8 cellular contexts compared by ENCODE assay signal in genomic region chr5:134465856-134466240, GRCh38. TPM values are rescaled to one million over a fixed set of nuclear protein-coding genes. Genes with fewer than 3 reads are reported as not detected.
DNase-seq lines count a peak whose midpoint lies in the region; ATAC-seq, FAIRE-seq and TF ChIP-seq lines count a peak whose summit lies in the region.

No MANE protein-coding gene starts in this region.

- intact Hi-C loops in A673 (cut with micrococcal nuclease; ENCODE audit: unreplicated experiment) = loop anchor here (5.0 kb wide), 2 partner anchors 54 to 61 kb away; partner anchors contain the start of genes CDKN2AIPNL and JADE2
- intact Hi-C loops in activated CD4-positive, alpha-beta memory T cell treated with anti-CD3 and anti-CD28 coated beads for 36 hours (cut with micrococcal nuclease) = loop anchor here (2.0 kb wide), 1 partner anchor 59 kb away; the partner anchor contains the start of gene JADE2
- intact Hi-C loops in lower lobe of right lung (cut with DNase I) = no loop called here

- H3K9me3 ChIP-seq in A673 (ENCODE audit: low read depth, low read length, poor library complexity, severe bottlenecking) = no peaks in the 10 kb centered on the region
- H3K9me3 ChIP-seq in lower lobe of right lung = no peaks in the 10 kb centered on the region

- H3K27me3 ChIP-seq in A673 (replicated peaks; ENCODE audit: insufficient read depth, low read depth, low read length, poor library complexity) (no peaks in the 10 kb centered on the region), lower lobe of right lung (ENCODE audit: low read depth) (no peaks in the 10 kb centered on the region)

- peaks cover 18% of the 10 kb centered on the region for H3K4me1 Mint-ChIP-seq in activated CD4-positive, alpha-beta memory T cell treated with anti-CD3 and anti-CD28 coated beads for 36 hours (ENCODE audit: low read depth)

- peak overlapping the region; percentile 77 for H3K27ac Mint-ChIP-seq in activated CD4-positive, alpha-beta memory T cell treated with anti-CD3 and anti-CD28 coated beads for 36 hours

- TF ChIP-seq CTCF in A673 (conservative IDR thresholded peaks at IDR 0.05; ENCODE audit: low read depth, low read length) (no peak), lower lobe of right lung (IDR thresholded peaks at IDR 0.05) (no peak)

- H3K27me3 Mint-ChIP-seq in activated CD4-positive, alpha-beta memory T cell treated with anti-CD3 and anti-CD28 coated beads for 36 hours = no peaks in the 10 kb centered on the region

- peak overlapping the region; percentile 54 for H3K4me3 ChIP-seq in A673 (ENCODE audit: low read depth, low read length, poor library complexity, severe bottlenecking)
- peak overlapping the region; percentile 59 for H3K4me3 ChIP-seq in lower lobe of right lung

- ATAC-seq in HG03025 (IDR thresholded peaks at IDR 0.05; ENCODE audit: low FRiP score, unreplicated experiment) (peak; percentile 71), lower lobe of right lung (peak; percentile 93 to 95)

- H3K4me1 ChIP-seq in A673 (ENCODE audit: insufficient read depth, low read length, poor library complexity, severe bottlenecking) (peaks cover 16% of the 10 kb centered on the region), lower lobe of right lung (peaks cover 38% of the 10 kb centered on the region)

- POLR2A ChIA-PET in A673 (lab: Charles Lee; ENCODE audit: low non-redundant PET) = interaction anchor here (0.5 kb wide), 1 partner anchor 41 kb away, joined by 3 read pairs; no protein-coding TSS in a partner anchor
- POLR2A ChIA-PET in activated CD4-positive, alpha-beta memory T cell treated with anti-CD3 and anti-CD28 coated beads for 36 hours (lab: Charles Lee) = interaction anchor here (0.5 to 2.3 kb wide), 7 partner anchors 27 to 438 kb away, joined by 3 to 14 read pairs (median 4); no protein-coding TSS in a partner anchor

- CTCF ChIA-PET in A673 (lab: Charles Lee) = interaction anchor here (0.6 kb wide), 1 partner anchor 31 kb away, joined by 3 read pairs; no protein-coding TSS in a partner anchor
- CTCF ChIA-PET in activated CD4-positive, alpha-beta memory T cell treated with anti-CD3 and anti-CD28 coated beads for 36 hours (lab: Charles Lee) = interaction anchor here (1.3 to 1.9 kb wide), 3 partner anchors 29 to 121 kb away, joined by 3 to 7 read pairs (median 6); no protein-coding TSS in a partner anchor

- peak; percentile 87 for DNase-seq in A673 (ENCODE audit: low spot score)
- DNase-seq in GM18507 (ENCODE audit: extremely low spot score, insufficient read length, low read depth) = peak; percentile 82
- DNase-seq in NCI-H345 treated with DMSO at 0.1 percent for 48 hours (lab: John Stamatoyannopoulos, UW; ENCODE audit: unreplicated experiment) = peak; percentile 19
- peak; percentile 77 for DNase-seq in activated CD4-positive, alpha-beta memory T cell treated with anti-CD3 and anti-CD28 coated beads for 36 hours
- peak; percentile 15 for DNase-seq in effector CD4-positive, alpha-beta T cell
- peak; percentile 89 for DNase-seq in lower lobe of right lung
- peak; percentile 19 to 51 (median 28) for DNase-seq in stimulated activated CD4-positive, alpha-beta T cell treated with anti-CD3 and anti-CD28 coated beads, TNF-alpha, amount 100 ng/mL, for 48 hours (ENCODE audit: low read depth in 3 of 3)

- H3K27ac ChIP-seq in A673 (ENCODE audit: low read depth, low read length, poor library complexity, severe bottlenecking) (peak overlapping the region; percentile 91), lower lobe of right lung (peak overlapping the region; percentile 96)

- H3K36me3 Mint-ChIP-seq in activated CD4-positive, alpha-beta memory T cell treated with anti-CD3 and anti-CD28 coated beads for 36 hours = no peaks in the 10 kb centered on the region

- no TSS peak for BruUV-seq in A673 (replicated peaks; lab: Mats Ljungman, UMichigan)

- peak; percentile 94 for FAIRE-seq in GM18507 (lab: Jason Lieb, UNC)

- no peaks in the 10 kb centered on the region for H3K9me3 Mint-ChIP-seq in activated CD4-positive, alpha-beta memory T cell treated with anti-CD3 and anti-CD28 coated beads for 36 hours

- H3K36me3 ChIP-seq in A673 (ENCODE audit: insufficient read depth, low read length, poor library complexity, severe bottlenecking) (no peaks in the 10 kb centered on the region), lower lobe of right lung (no peaks in the 10 kb centered on the region)

- peak overlapping the region; percentile 75 for H3K4me3 Mint-ChIP-seq in activated CD4-positive, alpha-beta memory T cell treated with anti-CD3 and anti-CD28 coated beads for 36 hours

RNA-seq across cellular contexts. Expression of gene CDKN2AIPNL, which starts 54.2 kb away (rescaled TPM):
- 59.2 and 60.5 TPM in 2 replicates for total RNA-seq in A673 (2021)
- 10 to 100 TPM; 32.0 to 33.3 TPM for total RNA-seq in activated CD4-positive, alpha-beta memory T cell treated with anti-CD3 and anti-CD28 coated beads for 36 hours
- 14.5 TPM for total RNA-seq in lower lobe of right lung

RNA-seq across cellular contexts. Expression of gene JADE2, which starts 59.6 kb away (rescaled TPM):
- total RNA-seq in A673 (2021) (15.8 and 18.4 TPM in 2 replicates), lower lobe of right lung (79.4 TPM)
- 10 to 100 TPM; 79.4 to 81.6 TPM for total RNA-seq in activated CD4-positive, alpha-beta memory T cell treated with anti-CD3 and anti-CD28 coated beads for 36 hours

Comparison
In these comparisons a context has a peak if more than half of its experiments do, and no peak if none do; other contexts are left out.
1. Peak in every context shown above with its lines: DNase-seq, ATAC-seq, H3K4me3 ChIP-seq and H3K27ac ChIP-seq.
2. DNase-seq: peak in every context shown above with its lines; median percentile 89 in lower lobe of right lung; 87 in A673; 82 in GM18507; 77 in activated CD4-positive, alpha-beta memory T cell treated with anti-CD3 and anti-CD28 coated beads for 36 hours; 28 in stimulated activated CD4-positive, alpha-beta T cell treated with anti-CD3 and anti-CD28 coated beads, TNF-alpha, amount 100 ng/mL, for 48 hours; 19 in NCI-H345 treated with DMSO at 0.1 percent for 48 hours; 15 in effector CD4-positive, alpha-beta T cell.